15 cellular contexts compared by ENCODE assay signal in the genomic region with DNA sequence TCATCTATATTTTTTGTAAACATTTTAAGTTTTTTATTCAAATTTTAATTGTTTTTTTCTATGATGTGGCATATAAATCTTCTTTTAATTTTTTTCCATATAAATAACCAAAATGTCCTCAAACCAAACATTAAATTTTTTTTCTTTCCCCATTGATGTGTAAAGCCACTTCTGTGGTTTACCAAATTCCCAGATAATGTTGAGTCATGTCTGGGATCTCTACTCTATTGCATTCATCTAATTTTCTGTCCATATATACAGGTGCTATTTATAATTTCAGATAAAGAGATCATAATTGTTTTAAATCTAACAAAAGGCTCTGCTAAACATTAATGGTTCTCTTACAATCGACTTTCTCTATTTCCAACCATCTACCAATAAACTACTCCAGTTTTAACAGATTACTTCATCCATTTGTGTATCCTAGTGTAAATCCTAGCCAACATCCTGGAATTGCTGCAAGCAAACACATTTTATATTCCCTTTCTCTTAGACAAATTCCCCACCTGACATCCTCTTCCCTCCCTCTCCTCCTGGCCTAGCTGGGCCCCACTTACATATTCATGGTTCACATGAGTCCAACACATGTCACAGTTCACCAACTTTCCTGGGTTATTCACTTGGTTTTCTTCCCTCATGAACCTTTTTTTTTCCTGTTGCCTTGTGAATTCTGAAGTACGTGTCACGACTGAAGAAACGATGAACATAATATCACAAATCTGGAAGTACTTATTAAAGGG.
DNase-seq lines count a peak whose midpoint lies in the region; ATAC-seq lines count a peak whose summit lies in the region.
"Had no signal": no experiment of that assay in that cellular context is flagged by ENCODE, and none has a peak within 500 bp of the region (broad histone marks: within the 10 kb centered on the region; RNA-seq: fewer than 3 reads in every experiment).

No MANE protein-coding gene starts in this region.

- ATAC-seq in GM21381 (IDR thresholded peaks at IDR 0.05; ENCODE audit: unreplicated experiment) (no peak), HG03342 (IDR thresholded peaks at IDR 0.05; ENCODE audit: unreplicated experiment) (no peak)

- DNase-seq in EH (ENCODE audit: low read depth) (peak; percentile 35), NCI-H146 (lab: John Stamatoyannopoulos, UW) (peak; percentile 79), astrocyte of the hippocampus (ENCODE audit: low read depth, low spot score) (peak; percentile 40), iris pigment epithelial cell (ENCODE audit: low read depth) (peak; percentile 40), SIG-M5 (lab: John Stamatoyannopoulos, UW) (no peak), 8988T (no peak)
- DNase-seq: activated CD4-positive, alpha-beta memory T cell treated with anti-CD3 and anti-CD28 coated beads, Interleukin-2, amount 10 ng/mL, durations not matched to agents 7 days and 5 days; AML-193; effector CD4-positive, alpha-beta T cell; left ventricle myocardium inferior; naive B cell; NCI-H1092; stimulated activated CD4-positive, alpha-beta T cell treated with anti-CD3 and anti-CD28 coated beads, Interleukin-1b, Interleukin-23, amount 100 ng/mL, for 48 hours had no signal

Comparison
In these comparisons a context has a peak if more than half of its experiments do, and no peak if none do; other contexts are left out.
1. DNase-seq: peak in EH (single experiment), NCI-H146 (single experiment), astrocyte of the hippocampus (single experiment) and iris pigment epithelial cell (single experiment); none in SIG-M5 (single experiment) and 8988T (single experiment).